ENCODE assay signal across 3 cellular contexts in the genomic region with DNA sequence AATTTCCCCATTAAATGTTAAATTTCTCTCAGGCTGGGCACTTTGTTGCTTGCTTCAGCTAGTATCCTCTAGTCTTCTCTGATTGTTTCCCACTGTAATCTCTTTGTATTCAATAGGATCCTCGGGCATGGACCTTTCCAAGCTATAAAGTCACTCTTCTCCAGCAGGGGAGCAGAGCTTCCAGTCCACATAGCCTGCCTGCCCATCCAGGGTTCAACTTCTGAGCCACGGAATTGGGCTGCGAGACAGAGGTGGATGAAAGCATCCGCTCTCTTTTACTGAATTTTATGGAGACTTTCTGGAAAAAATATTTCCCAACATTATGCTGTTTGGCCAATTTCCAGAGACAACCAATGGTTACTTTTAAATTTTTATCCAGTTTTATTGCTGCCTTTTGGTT.
A peak's percentile ranks its signal among the peaks of the same experiment; 100 is the strongest.
TF ChIP-seq lines count a peak whose summit lies in the region.

No MANE protein-coding gene starts in this region.

TF ChIP-seq in liver, 16 proteins besides CTCF, POLR2A, EP300 and RAD21:
- TF ChIP-seq, protein P1, sequence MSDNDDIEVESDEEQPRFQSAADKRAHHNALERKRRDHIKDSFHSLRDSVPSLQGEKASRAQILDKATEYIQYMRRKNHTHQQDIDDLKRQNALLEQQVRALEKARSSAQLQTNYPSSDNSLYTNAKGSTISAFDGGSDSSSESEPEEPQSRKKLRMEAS (IDR thresholded peaks at IDR 0.05): peak; percentile 14
- TF ChIP-seq FOXA1 (IDR thresholded peaks at IDR 0.05): no peak
- TF ChIP-seq RXRA (IDR thresholded peaks at IDR 0.05): peak; percentile 45 to 48
- peak; percentile 57 for TF ChIP-seq YY1 (IDR thresholded peaks at IDR 0.05)
- peak; percentile 65 to 76 for TF ChIP-seq HNF4A (conservative IDR thresholded peaks at IDR 0.05)
- peak; percentile 38 for TF ChIP-seq SP1 (IDR thresholded peaks at IDR 0.05)
- TF ChIP-seq FOXA2 (IDR thresholded peaks at IDR 0.05): no peak
TF ChIP-seq in liver: peak in this region for 5.

TF ChIP-seq in HepG2, 621 proteins besides CTCF, POLR2A, EP300 and RAD21:
- TF ChIP-seq ZNF484 (CRISPR knock-in tag; IDR thresholded peaks at IDR 0.05; ENCODE audit: borderline replicate concordance, low read depth) (no peak), NFYC (CRISPR knock-in tag; IDR thresholded peaks at IDR 0.05) (no peak), RARG (CRISPR knock-in tag; IDR thresholded peaks at IDR 0.05; ENCODE audit: low read depth) (no peak)
- TF ChIP-seq, protein P2, sequence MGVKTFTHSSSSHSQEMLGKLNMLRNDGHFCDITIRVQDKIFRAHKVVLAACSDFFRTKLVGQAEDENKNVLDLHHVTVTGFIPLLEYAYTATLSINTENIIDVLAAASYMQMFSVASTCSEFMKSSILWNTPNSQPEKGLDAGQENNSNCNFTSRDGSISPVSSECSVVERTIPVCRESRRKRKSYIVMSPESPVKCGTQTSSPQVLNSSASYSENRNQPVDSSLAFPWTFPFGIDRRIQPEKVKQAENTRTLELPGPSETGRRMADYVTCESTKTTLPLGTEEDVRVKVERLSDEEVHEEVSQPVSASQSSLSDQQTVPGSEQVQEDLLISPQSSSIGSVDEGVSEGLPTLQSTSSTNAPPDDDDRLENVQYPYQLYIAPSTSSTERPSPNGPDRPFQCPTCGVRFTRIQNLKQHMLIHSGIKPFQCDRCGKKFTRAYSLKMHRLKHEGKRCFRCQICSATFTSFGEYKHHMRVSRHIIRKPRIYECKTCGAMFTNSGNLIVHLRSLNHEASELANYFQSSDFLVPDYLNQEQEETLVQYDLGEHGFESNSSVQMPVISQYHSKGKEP (CRISPR knock-in tag; IDR thresholded peaks at IDR 0.05): no peak
- TF ChIP-seq, protein P3, sequence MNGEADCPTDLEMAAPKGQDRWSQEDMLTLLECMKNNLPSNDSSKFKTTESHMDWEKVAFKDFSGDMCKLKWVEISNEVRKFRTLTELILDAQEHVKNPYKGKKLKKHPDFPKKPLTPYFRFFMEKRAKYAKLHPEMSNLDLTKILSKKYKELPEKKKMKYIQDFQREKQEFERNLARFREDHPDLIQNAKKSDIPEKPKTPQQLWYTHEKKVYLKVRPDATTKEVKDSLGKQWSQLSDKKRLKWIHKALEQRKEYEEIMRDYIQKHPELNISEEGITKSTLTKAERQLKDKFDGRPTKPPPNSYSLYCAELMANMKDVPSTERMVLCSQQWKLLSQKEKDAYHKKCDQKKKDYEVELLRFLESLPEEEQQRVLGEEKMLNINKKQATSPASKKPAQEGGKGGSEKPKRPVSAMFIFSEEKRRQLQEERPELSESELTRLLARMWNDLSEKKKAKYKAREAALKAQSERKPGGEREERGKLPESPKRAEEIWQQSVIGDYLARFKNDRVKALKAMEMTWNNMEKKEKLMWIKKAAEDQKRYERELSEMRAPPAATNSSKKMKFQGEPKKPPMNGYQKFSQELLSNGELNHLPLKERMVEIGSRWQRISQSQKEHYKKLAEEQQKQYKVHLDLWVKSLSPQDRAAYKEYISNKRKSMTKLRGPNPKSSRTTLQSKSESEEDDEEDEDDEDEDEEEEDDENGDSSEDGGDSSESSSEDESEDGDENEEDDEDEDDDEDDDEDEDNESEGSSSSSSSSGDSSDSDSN (CRISPR knock-in tag; IDR thresholded peaks at IDR 0.05): no peak
- TF ChIP-seq, protein P4, sequence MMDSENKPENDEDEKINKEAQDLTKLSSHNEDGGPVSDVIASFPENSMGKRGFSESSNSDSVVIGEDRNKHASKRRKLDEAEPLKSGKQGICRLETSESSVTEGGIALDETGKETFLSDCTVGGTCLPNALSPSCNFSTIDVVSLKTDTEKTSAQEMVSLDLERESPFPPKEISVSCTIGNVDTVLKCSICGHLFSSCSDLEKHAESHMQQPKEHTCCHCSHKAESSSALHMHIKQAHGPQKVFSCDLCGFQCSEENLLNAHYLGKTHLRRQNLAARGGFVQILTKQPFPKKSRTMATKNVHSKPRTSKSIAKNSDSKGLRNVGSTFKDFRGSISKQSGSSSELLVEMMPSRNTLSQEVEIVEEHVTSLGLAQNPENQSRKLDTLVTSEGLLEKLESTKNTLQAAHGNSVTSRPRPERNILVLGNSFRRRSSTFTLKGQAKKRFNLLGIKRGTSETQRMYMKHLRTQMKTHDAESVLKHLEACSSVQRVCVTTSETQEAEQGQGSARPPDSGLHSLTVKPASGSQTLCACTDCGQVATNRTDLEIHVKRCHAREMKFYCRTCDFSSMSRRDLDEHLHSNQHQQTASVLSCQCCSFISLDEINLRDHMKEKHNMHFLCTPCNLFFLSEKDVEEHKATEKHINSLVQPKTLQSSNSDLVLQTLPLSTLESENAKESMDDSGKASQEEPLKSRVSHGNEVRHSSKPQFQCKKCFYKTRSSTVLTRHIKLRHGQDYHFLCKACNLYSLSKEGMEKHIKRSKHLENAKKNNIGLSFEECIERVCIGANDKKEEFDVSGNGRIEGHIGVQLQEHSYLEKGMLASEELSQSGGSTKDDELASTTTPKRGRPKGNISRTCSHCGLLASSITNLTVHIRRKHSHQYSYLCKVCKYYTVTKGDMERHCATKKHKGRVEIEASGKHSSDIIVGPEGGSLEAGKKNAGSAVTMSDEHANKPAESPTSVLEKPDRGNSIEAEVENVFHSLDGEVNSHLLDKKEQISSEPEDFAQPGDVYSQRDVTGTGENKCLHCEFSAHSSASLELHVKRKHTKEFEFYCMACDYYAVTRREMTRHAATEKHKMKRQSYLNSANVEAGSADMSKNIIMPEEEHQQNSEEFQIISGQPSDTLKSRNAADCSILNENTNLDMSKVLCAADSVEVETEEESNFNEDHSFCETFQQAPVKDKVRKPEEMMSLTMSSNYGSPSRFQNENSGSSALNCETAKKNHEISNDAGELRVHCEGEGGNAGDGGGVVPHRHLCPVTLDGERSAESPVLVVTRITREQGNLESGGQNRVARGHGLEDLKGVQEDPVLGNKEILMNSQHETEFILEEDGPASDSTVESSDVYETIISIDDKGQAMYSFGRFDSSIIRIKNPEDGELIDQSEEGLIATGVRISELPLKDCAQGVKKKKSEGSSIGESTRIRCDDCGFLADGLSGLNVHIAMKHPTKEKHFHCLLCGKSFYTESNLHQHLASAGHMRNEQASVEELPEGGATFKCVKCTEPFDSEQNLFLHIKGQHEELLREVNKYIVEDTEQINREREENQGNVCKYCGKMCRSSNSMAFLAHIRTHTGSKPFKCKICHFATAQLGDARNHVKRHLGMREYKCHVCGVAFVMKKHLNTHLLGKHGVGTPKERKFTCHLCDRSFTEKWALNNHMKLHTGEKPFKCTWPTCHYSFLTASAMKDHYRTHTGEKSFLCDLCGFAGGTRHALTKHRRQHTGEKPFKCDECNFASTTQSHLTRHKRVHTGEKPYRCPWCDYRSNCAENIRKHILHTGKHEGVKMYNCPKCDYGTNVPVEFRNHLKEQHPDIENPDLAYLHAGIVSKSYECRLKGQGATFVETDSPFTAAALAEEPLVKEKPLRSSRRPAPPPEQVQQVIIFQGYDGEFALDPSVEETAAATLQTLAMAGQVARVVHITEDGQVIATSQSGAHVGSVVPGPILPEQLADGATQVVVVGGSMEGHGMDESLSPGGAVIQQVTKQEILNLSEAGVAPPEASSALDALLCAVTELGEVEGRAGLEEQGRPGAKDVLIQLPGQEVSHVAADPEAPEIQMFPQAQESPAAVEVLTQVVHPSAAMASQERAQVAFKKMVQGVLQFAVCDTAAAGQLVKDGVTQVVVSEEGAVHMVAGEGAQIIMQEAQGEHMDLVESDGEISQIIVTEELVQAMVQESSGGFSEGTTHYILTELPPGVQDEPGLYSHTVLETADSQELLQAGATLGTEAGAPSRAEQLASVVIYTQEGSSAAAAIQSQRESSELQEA (CRISPR knock-in tag; IDR thresholded peaks at IDR 0.05; ENCODE audit: not compliant biosample characterization): no peak

TF ChIP-seq in H1, 55 proteins besides CTCF, POLR2A, EP300 and RAD21:
- TF ChIP-seq CBX5 (IDR thresholded peaks at IDR 0.05; ENCODE audit: low read depth, low read length) (no peak), SP2 (IDR thresholded peaks at IDR 0.05; ENCODE audit: low read length) (no peak)
TF ChIP-seq in H1: peak in this region for 0.
